ENCODE assay signal across 8 cellular contexts in genomic region chr9:107340920-107341632, GRCh38. TPM values are rescaled to one million over a fixed set of nuclear protein-coding genes. Genes with fewer than 3 reads are reported as not detected.
DNase-seq lines count a peak whose midpoint lies in the region; ATAC-seq and TF ChIP-seq lines count a peak whose summit lies in the region.

No MANE protein-coding gene starts in this region.

- TF ChIP-seq POLR2A in prostate gland (IDR thresholded peaks at IDR 0.05), result no peak
- TF ChIP-seq POLR2A in vagina (IDR thresholded peaks at IDR 0.05), result no peak

- H3K9me3 Mint-ChIP-seq in activated naive CD4-positive, alpha-beta T cell treated with anti-CD3 and anti-CD28 coated beads, Interleukin-2, amount 10 ng/mL, durations not matched to agents 7 days and 5 days, result no peaks in the 10 kb centered on the region

- no peak overlapping the region for H3K27ac ChIP-seq in prostate gland
- no peak overlapping the region for H3K27ac ChIP-seq in vagina

- H3K27ac Mint-ChIP-seq in activated naive CD4-positive, alpha-beta T cell treated with anti-CD3 and anti-CD28 coated beads, Interleukin-2, amount 10 ng/mL, durations not matched to agents 7 days and 5 days, result no peak overlapping the region

- H3K36me3 ChIP-seq in GM06990 (ENCODE audit: control insufficient read depth, insufficient read depth, low read length) (no peaks in the 10 kb centered on the region; the same call in 1 of the 2 replicates), H7 (replicated peaks; ENCODE audit: control insufficient read depth, insufficient read depth, low read length) (peaks cover 4% of the 10 kb centered on the region; the same call in 1 of the 2 replicates), prostate gland (no peaks in the 10 kb centered on the region), vagina (no peaks in the 10 kb centered on the region)

- H3K27me3 ChIP-seq in GM06990 (replicated peaks; ENCODE audit: control insufficient read depth, insufficient read depth, low read length) (no peaks in the 10 kb centered on the region), H7 (ENCODE audit: control insufficient read depth, insufficient read depth, low read length) (no peaks in the 10 kb centered on the region), prostate gland (replicated peaks; ENCODE audit: insufficient read depth) (no peaks in the 10 kb centered on the region), vagina (no peaks in the 10 kb centered on the region)

- CTCF ChIA-PET in activated naive CD4-positive, alpha-beta T cell treated with anti-CD3 and anti-CD28 coated beads, Interleukin-2, amount 10 ng/mL, durations not matched to agents 7 days and 5 days (lab: Charles Lee), result interaction anchor here (0.6 to 3.0 kb wide), 32 partner anchors 9 to 1420 kb away, joined by 3 to 21 read pairs (median 4); partner anchors contain the start of gene RAD23B

- H3K4me3 ChIP-seq in GM06990 (replicated peaks; ENCODE audit: low read depth, low read length) (peak overlapping the region; percentile 38), H7 (ENCODE audit: insufficient read depth, low read depth, low read length) (no peak overlapping the region), LNCaP clone FGC (ENCODE audit: low read depth, low read length) (no peak overlapping the region), prostate gland (no peak overlapping the region), vagina (no peak overlapping the region)

- H3K9me3 ChIP-seq in prostate gland (no peaks in the 10 kb centered on the region), vagina (no peaks in the 10 kb centered on the region)

- ATAC-seq in Right ventricle myocardium inferior, result no peak

- H3K4me1 ChIP-seq in prostate gland (replicated peaks), result peaks cover 6% of the 10 kb centered on the region
- peaks cover 29% of the 10 kb centered on the region for H3K4me1 ChIP-seq in vagina

- peaks cover 8% of the 10 kb centered on the region for H3K4me1 Mint-ChIP-seq in activated naive CD4-positive, alpha-beta T cell treated with anti-CD3 and anti-CD28 coated beads, Interleukin-2, amount 10 ng/mL, durations not matched to agents 7 days and 5 days

- 49% methylated on average over 18 of the region's 18 CpGs for WGBS in prostate gland

- no peak overlapping the region for H3K4me3 Mint-ChIP-seq in activated naive CD4-positive, alpha-beta T cell treated with anti-CD3 and anti-CD28 coated beads, Interleukin-2, amount 10 ng/mL, durations not matched to agents 7 days and 5 days

- intact Hi-C loops in Right ventricle myocardium inferior (cut with DNase I), result loop anchor here (5.0 kb wide), 2 partner anchors 104 to 164 kb away; no protein-coding TSS in a partner anchor
- intact Hi-C loops in prostate gland (cut with DNase I), result loop anchor here (2.0 kb wide), 1 partner anchor 100 kb away; no protein-coding TSS in a partner anchor
- intact Hi-C loops in vagina (cut with DNase I), result no loop called here

- H3K27me3 Mint-ChIP-seq in activated naive CD4-positive, alpha-beta T cell treated with anti-CD3 and anti-CD28 coated beads, Interleukin-2, amount 10 ng/mL, durations not matched to agents 7 days and 5 days, result no peaks in the 10 kb centered on the region

- peak; percentile 96 for TF ChIP-seq CTCF in GM06990 (IDR thresholded peaks at IDR 0.05; ENCODE audit: insufficient read depth, low read length, poor library complexity, severe bottlenecking)
- peak; percentile 94 for TF ChIP-seq CTCF in LNCaP clone FGC (IDR thresholded peaks at IDR 0.05; ENCODE audit: control insufficient read depth, extremely low read depth, insufficient read depth)
- TF ChIP-seq CTCF in prostate gland (IDR thresholded peaks at IDR 0.05), result peak; percentile 78 to 90 (median 82)
- peak; percentile 39 to 71 (median 48) for TF ChIP-seq CTCF in vagina (IDR thresholded peaks at IDR 0.05)

- DNase-seq in GM06990 (ENCODE audit: extremely low read depth, insufficient read length), result peak; percentile 56
- peak; percentile 83 for DNase-seq in H7
- DNase-seq in LNCaP clone FGC (ENCODE audit: low read depth), result peak; percentile 42
- DNase-seq in SK-N-DZ (ENCODE audit: low spot score), result peak; percentile 70
- DNase-seq in activated naive CD4-positive, alpha-beta T cell treated with anti-CD3 and anti-CD28 coated beads, Interleukin-2, amount 10 ng/mL, durations not matched to agents 7 days and 5 days, result peak; percentile 85
- peak; percentile 90 for DNase-seq in Right ventricle myocardium inferior (ENCODE audit: missing footprints)
- DNase-seq in prostate gland (ENCODE audit: low spot score), result peak; percentile 74
- DNase-seq in vagina (ENCODE audit: extremely low spot score in 2 of 2), result no peak

- H3K36me3 Mint-ChIP-seq in activated naive CD4-positive, alpha-beta T cell treated with anti-CD3 and anti-CD28 coated beads, Interleukin-2, amount 10 ng/mL, durations not matched to agents 7 days and 5 days, result peaks cover 2% of the 10 kb centered on the region

RNA-seq across cellular contexts. Expression of gene RAD23B, which starts 58.0 kb away (rescaled TPM):
- total RNA-seq in H7 (2014; rRNA removed; shearing (Covaris generic)), result 137 and 174 TPM in 2 replicates
- 83.9 and 102 TPM in 2 replicates for polyA plus RNA-seq in SK-N-DZ (2014; cell fraction: cytosol; rRNA removed)
- polyA plus RNA-seq in SK-N-DZ (2014; cell fraction: nucleus; rRNA removed), result 25.5 and 29.9 TPM in 2 replicates
- total RNA-seq in Right ventricle myocardium inferior, result 110 TPM
- 100 to 1,000 TPM in 1 of 2 donors, 10 to 100 TPM in 1; 92.3 to 111 TPM for total RNA-seq in prostate gland
- 61.1 TPM for total RNA-seq in vagina

Comparison
In these comparisons a context has a peak if more than half of its experiments do, and no peak if none do; other contexts are left out.
1. DNase-seq: peak in GM06990 (single experiment), H7 (single experiment), LNCaP clone FGC (single experiment), SK-N-DZ (single experiment), activated naive CD4-positive, alpha-beta T cell treated with anti-CD3 and anti-CD28 coated beads, Interleukin-2, amount 10 ng/mL, durations not matched to agents 7 days and 5 days (single experiment), Right ventricle myocardium inferior (single experiment) and prostate gland (single experiment); none in vagina (0 of 2).
2. Peak in every context shown above with its lines, with median percentiles within 50 percentile points of each other: CTCF ChIP-seq.